Comparison of ENCODE assay signal across 27 cellular contexts in the genomic region with DNA sequence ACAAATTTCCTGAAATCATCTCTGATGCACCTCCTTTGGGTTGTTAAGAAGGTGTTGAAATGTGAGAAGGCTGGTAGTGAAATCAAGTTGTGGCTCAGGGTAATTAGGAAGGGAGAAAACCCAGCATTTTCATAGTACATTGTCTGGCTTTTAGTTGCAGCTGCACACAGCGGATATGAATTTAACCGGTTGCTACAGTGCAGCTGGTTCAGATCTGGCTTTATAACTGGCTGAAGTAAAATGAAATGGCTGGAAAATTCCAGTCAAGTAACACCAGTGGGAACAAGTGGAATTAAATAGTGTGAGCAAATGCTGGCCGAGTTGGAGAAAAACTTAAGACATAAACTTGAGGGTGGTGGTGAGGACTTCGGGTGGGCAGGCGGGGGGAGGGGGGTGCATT. TPM values are rescaled to one million over a fixed set of nuclear protein-coding genes. Genes with fewer than 3 reads are reported as not detected.
DNase-seq lines count a peak whose midpoint lies in the region; ATAC-seq and TF ChIP-seq lines count a peak whose summit lies in the region.
"Had no signal": no experiment of that assay in that cellular context is flagged by ENCODE, and none has a peak within 500 bp of the region (broad histone marks: within the 10 kb centered on the region; RNA-seq: fewer than 3 reads in every experiment).

No MANE protein-coding gene starts in this region.

- TF ChIP-seq CTCF in heart right ventricle (IDR thresholded peaks at IDR 0.05): no peak
- TF ChIP-seq CTCF in osteoblast (IDR thresholded peaks at IDR 0.05; ENCODE audit: extremely low read depth, low read depth, low read length): no peak

- H3K4me2 ChIP-seq in osteoblast (ENCODE audit: insufficient read depth, low read length): no peak overlapping the region
- H3K4me2 ChIP-seq: BLaER1 treated with 17β-estradiol and CSF1 and Interleukin-3, amounts not matched to agents 10 nM and 100 nM had no signal

- H3K27me3 ChIP-seq in HUES64 (ENCODE audit: insufficient read depth, low read length) (no peaks in the 10 kb centered on the region), heart right ventricle (no peaks in the 10 kb centered on the region), osteoblast (ENCODE audit: insufficient read depth, low read length) (no peaks in the 10 kb centered on the region)
- H3K27me3 ChIP-seq: BLaER1 treated with 17β-estradiol and CSF1 and Interleukin-3, amounts not matched to agents 10 nM and 100 nM; gastrocnemius medialis; left lung; ovary; upper lobe of right lung had no signal

- peaks cover 67% of the 10 kb centered on the region for H4K20me1 ChIP-seq in osteoblast (ENCODE audit: insufficient read depth, low read length)

- H3K9me3 ChIP-seq in HUES64 (ENCODE audit: insufficient read depth, low read depth, low read length) (no peaks in the 10 kb centered on the region), heart right ventricle (no peaks in the 10 kb centered on the region), osteoblast (ENCODE audit: low read depth, low read length) (no peaks in the 10 kb centered on the region)
- H3K9me3 ChIP-seq: Caco-2, gastrocnemius medialis, left lung, ovary, upper lobe of right lung had no signal

- peaks cover 46% of the 10 kb centered on the region for H3K4me1 ChIP-seq in HUES64 (ENCODE audit: insufficient read depth, low read length)
- peaks cover 6 to 66% (median 33%) of the 10 kb centered on the region in 9 donors for H3K4me1 ChIP-seq in heart right ventricle
- H3K4me1 ChIP-seq in osteoblast (ENCODE audit: insufficient read depth, low read length): peaks cover 55% of the 10 kb centered on the region
- H3K4me1 ChIP-seq: Caco-2 had no signal

- WGBS in HUES64: 89% methylated on average over 5 of the region's 5 CpGs
- 70 to 80% methylated on average over 5 of the region's 5 CpGs for WGBS in heart right ventricle, 2 donors

- ATAC-seq in heart right ventricle (peak in 7 of 8 donors; percentile 26 to 78 (median 65)), HG02763 (IDR thresholded peaks at IDR 0.05; ENCODE audit: unreplicated experiment) (no peak), GM18498 (IDR thresholded peaks at IDR 0.05; ENCODE audit: unreplicated experiment) (no peak)
- ATAC-seq: activated CD4-positive, CD25-positive, alpha-beta regulatory T cell treated with anti-CD3 and anti-CD28 coated beads, Interleukin-2, amount 50 U/mL, for 24 hours; effector memory CD8-positive, alpha-beta T cell; esophagus mucosa; gastrocnemius medialis; left lung; naive thymus-derived CD8-positive, alpha-beta T cell; T-cell; upper lobe of right lung had no signal

- H3K36me3 ChIP-seq in HUES64 (ENCODE audit: insufficient read depth, low read length): peaks cover 45% of the 10 kb centered on the region
- H3K36me3 ChIP-seq in heart right ventricle: peaks cover 0 to 32% (median 0%) of the 10 kb centered on the region in 9 donors
- peaks cover 78% of the 10 kb centered on the region for H3K36me3 ChIP-seq in osteoblast (ENCODE audit: insufficient read depth, low read length)
- H3K36me3 ChIP-seq: gastrocnemius medialis, ovary had no signal

- peak; percentile 21 for DNase-seq in ELR (ENCODE audit: low read depth)
- no peak for DNase-seq in heart right ventricle
- no peak for DNase-seq in osteoblast (ENCODE audit: insufficient read length, low spot score, missing footprints)
- DNase-seq in NCI-H82 treated with DMSO at 0.1 percent for 48 hours (lab: John Stamatoyannopoulos, UW; ENCODE audit: unreplicated experiment): no peak
- no peak for DNase-seq in DMS79 (lab: John Stamatoyannopoulos, UW)
- DNase-seq: activated CD4-positive, alpha-beta memory T cell treated with anti-CD3 and anti-CD28 coated beads, Interleukin-2, amount 10 ng/mL, durations not matched to agents 7 days and 5 days; activated CD8-positive, alpha-beta memory T cell treated with anti-CD3 and anti-CD28 coated beads, Interleukin-2, amount 50 U/mL, for 48 hours; anterior cingulate cortex; Caco-2; effector memory CD8-positive, alpha-beta T cell; gastrocnemius medialis; hypothalamus; left lung; naive thymus-derived CD8-positive, alpha-beta T cell; NCI-H187; NCI-H2227 treated with DMSO at 0.1 percent for 48 hours; ovary; stimulated activated CD4-positive, alpha-beta T cell treated with anti-CD3 and anti-CD28 coated beads, Interleukin-2, amount 100 ng/mL, for 48 hours; T-cell; upper lobe of right lung had no signal

- H3K79me2 ChIP-seq in osteoblast (ENCODE audit: insufficient read depth, low read length): peaks cover 92% of the 10 kb centered on the region

- intact Hi-C loops in heart right ventricle (cut with DNase I): loop anchor here in 2 of 10 donors (10.0 kb wide), 1 partner anchor 1566 kb away; no protein-coding TSS in a partner anchor

- H3K27ac ChIP-seq in HUES64 (ENCODE audit: low read depth, low read length) (0 out of 2 replicates have a peak overlapping the region, but pooled peaks have one; percentile 6), heart right ventricle (no peak overlapping the region), osteoblast (ENCODE audit: low read depth, low read length) (peak overlapping the region; percentile 58)
- H3K27ac ChIP-seq: BLaER1 treated with 17β-estradiol and CSF1 and Interleukin-3, amounts not matched to agents 10 nM and 100 nM; coronary artery; left lung; ovary; upper lobe of right lung had no signal

- no peak overlapping the region for H2AFZ ChIP-seq in osteoblast (ENCODE audit: low read length)

- no peak overlapping the region for H3K9ac ChIP-seq in HUES64 (ENCODE audit: low read depth, low read length)
- H3K9ac ChIP-seq: BLaER1 treated with 17β-estradiol and CSF1 and Interleukin-3, amounts not matched to agents 10 nM and 100 nM had no signal

- H3K4me3 ChIP-seq in HUES64 (ENCODE audit: low read length): no peak overlapping the region
- H3K4me3 ChIP-seq in heart right ventricle: no peak overlapping the region
- no peak overlapping the region for H3K4me3 ChIP-seq in osteoblast (ENCODE audit: insufficient read depth, low read length)
- H3K4me3 ChIP-seq: BLaER1 treated with 17β-estradiol and CSF1 and Interleukin-3, amounts not matched to agents 10 nM and 100 nM; coronary artery; gastrocnemius medialis; left lung; ovary; upper lobe of right lung had no signal

RNA-seq across cellular contexts. Expression of a gene that starts 17.6 kb away (rescaled TPM):
- polyA plus RNA-seq in HUES64 (2013, experiment 1 of 2): 31.0 TPM
- polyA plus RNA-seq in HUES64 (2013, experiment 2 of 2): 36.9 TPM
- total RNA-seq in heart right ventricle (10 to 100 TPM; 12.2 to 16.6 (median 14.0) TPM), osteoblast (70.9 and 81.3 TPM in 2 replicates)
- 1 to 10 TPM; 1.7 to 6.0 TPM for polyA plus RNA-seq in heart right ventricle

Comparison
In these comparisons a context has a peak if more than half of its experiments do, and no peak if none do; other contexts are left out.
1. H3K27ac ChIP-seq: peak in HUES64 (single experiment) and osteoblast (single experiment); none in heart right ventricle (0 of 10).
2. ATAC-seq: peak in heart right ventricle (7 of 8); none in HG02763 (single experiment) and GM18498 (single experiment).